In genomic region chr5:34047147-34047546, GRCh38 we compare ENCODE assay signal across 1 cellular context.
TF ChIP-seq lines count a peak whose summit lies in the region.

No MANE protein-coding gene starts in this region.

TF ChIP-seq in IMR-90, 13 proteins besides CTCF, POLR2A, EP300 and RAD21:
- TF ChIP-seq USF2 (IDR thresholded peaks at IDR 0.05; ENCODE audit: low read depth, low read length) (no peak), ELK1 (IDR thresholded peaks at IDR 0.05; ENCODE audit: borderline replicate concordance, low read depth, low read length) (no peak), BHLHE40 (IDR thresholded peaks at IDR 0.05; ENCODE audit: low read depth, low read length) (no peak), CEBPB (IDR thresholded peaks at IDR 0.05; ENCODE audit: low read depth, low read length) (no peak), RCOR1 (IDR thresholded peaks at IDR 0.05; ENCODE audit: insufficient replicate concordance, low read length) (no peak), FOS (IDR thresholded peaks at IDR 0.05; ENCODE audit: low read depth, low read length) (no peak), MXI1 (IDR thresholded peaks at IDR 0.05; ENCODE audit: borderline replicate concordance, low read depth, low read length) (no peak), CHD1 (IDR thresholded peaks at IDR 0.05; ENCODE audit: low read depth, low read length) (no peak), RFX5 (IDR thresholded peaks at IDR 0.05; ENCODE audit: low read depth, low read length) (no peak), SMC3 (IDR thresholded peaks at IDR 0.05; ENCODE audit: low read depth, low read length) (no peak)
TF ChIP-seq in IMR-90: peak in this region for 0.
